In the genomic region with DNA sequence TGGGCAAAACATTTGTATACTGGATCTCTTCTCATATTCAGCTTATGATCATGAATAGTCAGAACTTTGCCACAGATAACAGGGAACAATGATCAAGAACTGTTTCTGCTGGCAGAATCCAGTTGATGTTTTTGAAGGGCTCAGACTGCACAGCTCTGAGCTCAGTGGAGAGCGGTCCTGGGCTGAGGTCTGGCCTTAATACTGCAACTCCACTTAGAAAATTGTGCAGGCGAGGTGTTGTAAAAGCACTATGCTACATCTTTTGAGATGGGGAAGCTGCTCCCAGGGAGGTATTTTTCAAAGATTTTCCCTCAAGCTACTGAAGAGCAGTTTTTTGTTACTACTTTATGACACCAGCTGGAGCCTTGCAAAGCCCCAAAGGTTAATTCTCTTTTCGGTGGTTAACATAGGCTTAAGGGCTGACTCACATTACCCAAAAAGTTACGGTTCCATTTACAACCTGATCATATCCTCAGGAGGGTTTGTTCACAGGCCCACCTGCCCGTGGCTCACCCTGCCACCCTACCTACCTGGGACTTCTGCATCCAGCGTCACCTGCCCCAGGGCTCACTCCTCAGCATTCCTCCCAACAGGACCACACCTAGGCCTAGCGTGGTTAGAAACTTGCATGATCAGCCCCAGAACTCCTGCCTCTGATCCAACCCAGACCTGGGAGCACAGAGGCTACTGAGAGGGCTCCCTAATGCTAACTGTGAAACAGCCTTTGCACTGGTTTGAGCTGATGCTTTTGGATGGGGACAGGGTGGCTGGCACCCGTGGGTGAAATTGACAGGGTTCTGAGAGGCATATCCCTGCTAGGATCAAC, we compare ENCODE assay signal across 9 cellular contexts.
DNase-seq lines count a peak whose midpoint lies in the region; ATAC-seq, FAIRE-seq and TF ChIP-seq lines count a peak whose summit lies in the region.
"Had no signal": no experiment of that assay in that cellular context is flagged by ENCODE, and none has a peak within 500 bp of the region (broad histone marks: within the 10 kb centered on the region; RNA-seq: fewer than 3 reads in every experiment).

No MANE protein-coding gene starts in this region.

- no peak for TF ChIP-seq CTCF in kidney (IDR thresholded peaks at IDR 0.05; ENCODE audit: borderline replicate concordance, extremely low read depth, insufficient read depth)

- DNase-seq in ELF-1 (ENCODE audit: low read depth, low spot score) (peak; percentile 84), islet precursor cell (peak; percentile 80), epidermal melanocyte (ENCODE audit: insufficient read length, low spot score) (no peak), foreskin melanocyte (no peak), kidney (no peak)
- peak; percentile 49 for DNase-seq in activated CD8-positive, alpha-beta memory T cell treated with anti-CD3 and anti-CD28 coated beads, Interleukin-2, amount 50 U/mL, for 4 hours
- DNase-seq: NCI-H748 treated with DMSO at 0.1 percent for 48 hours had no signal

- H3K4me1 ChIP-seq in kidney (ENCODE audit: control insufficient read depth in 1 of 2, insufficient read depth in 1 of 2, low read depth in 1 of 2, low read length in 2 of 2): peaks cover 0 to 6% of the 10 kb centered on the region in 2 donors

- H3K4me3 ChIP-seq in kidney (ENCODE audit: low read length in 2 of 2): no peak overlapping the region

- H3K9me3 ChIP-seq in kidney (ENCODE audit: control insufficient read depth in 1 of 2, low read length in 2 of 2): no peaks in the 10 kb centered on the region

- no peak overlapping the region for H3K27ac ChIP-seq in kidney (ENCODE audit: low read depth in 2 of 2, low read length in 2 of 2)

- no peak for FAIRE-seq in kidney (lab: Jason Lieb, UNC)

- no peak overlapping the region for H3K9ac ChIP-seq in kidney (ENCODE audit: low read length in 2 of 2)

- ATAC-seq in GM21786 (IDR thresholded peaks at IDR 0.05; ENCODE audit: unreplicated experiment): peak; percentile 87
- ATAC-seq in HG03196 (IDR thresholded peaks at IDR 0.05; ENCODE audit: unreplicated experiment): no peak

- H3K36me3 ChIP-seq in kidney (ENCODE audit: control insufficient read depth in 1 of 2, insufficient read depth in 2 of 2, low read length in 2 of 2): no peaks in the 10 kb centered on the region

- intact Hi-C loops in kidney (cut with DNase I): no loop called here

Comparison
In these comparisons a context has a peak if more than half of its experiments do, and no peak if none do; other contexts are left out.
1. DNase-seq: peak in ELF-1 (single experiment), activated CD8-positive, alpha-beta memory T cell treated with anti-CD3 and anti-CD28 coated beads, Interleukin-2, amount 50 U/mL, for 4 hours (single experiment) and islet precursor cell (single experiment); none in epidermal melanocyte (single experiment), foreskin melanocyte (single experiment) and kidney (single experiment).